In genomic region chr20:64049060-64049886, GRCh38 we compare ENCODE assay signal across 8 cellular contexts. TPM values are rescaled to one million over a fixed set of nuclear protein-coding genes. Genes with fewer than 3 reads are reported as not detected.
DNase-seq lines count a peak whose midpoint lies in the region; ATAC-seq and TF ChIP-seq lines count a peak whose summit lies in the region.

Gene SOX18 (minus strand): TSS chr20:64049639. CDS start chr20:64049516, 123 bp downstream.

- no peaks in the 10 kb centered on the region for H3K9me3 Mint-ChIP-seq in naive B cell

- peak; percentile 23 for TF ChIP-seq CTCF in GM06990 (IDR thresholded peaks at IDR 0.05; ENCODE audit: insufficient read depth, low read length, poor library complexity, severe bottlenecking)

- no peaks in the 10 kb centered on the region for H3K36me3 Mint-ChIP-seq in naive B cell

- no peak within 1 kb of the TSS for H3K4me3 ChIP-seq in GM06990 (replicated peaks; ENCODE audit: low read depth, low read length)

- H3K27me3 ChIP-seq in GM06990 (replicated peaks; ENCODE audit: control insufficient read depth, insufficient read depth, low read length), result no peaks in the 10 kb centered on the region; the same call in 1 of the 2 replicates

- no peaks in the 10 kb centered on the region for H3K36me3 ChIP-seq in GM06990 (ENCODE audit: control insufficient read depth, insufficient read depth, low read length)

- no peak within 1 kb of the TSS for H3K27ac Mint-ChIP-seq in naive B cell

- ATAC-seq in naive B cell (ENCODE audit: low read depth in 2 of 2), result peak; percentile 59 to 67
- ATAC-seq in HG02970 (IDR thresholded peaks at IDR 0.05; ENCODE audit: low FRiP score, unreplicated experiment), result no peak
- no peak for ATAC-seq in GM19455 (IDR thresholded peaks at IDR 0.05; ENCODE audit: unreplicated experiment)
- no peak for ATAC-seq in HG02610 (IDR thresholded peaks at IDR 0.05; ENCODE audit: unreplicated experiment)

- peaks cover 7 to 14% (median 9%) of the 10 kb centered on the region in 3 donors for H3K4me1 Mint-ChIP-seq in naive B cell

- peaks cover 24 to 78% (median 68%) of the 10 kb centered on the region in 3 donors for H3K27me3 Mint-ChIP-seq in naive B cell

- peak within 1 kb of the TSS in 7 of 8 donors; percentile 35 to 75 (median 64) for H3K4me3 Mint-ChIP-seq in naive B cell

- DNase-seq in GM06990 (ENCODE audit: extremely low read depth, insufficient read length), result no peak
- peak; percentile 59 for DNase-seq in OCI-M1 (lab: John Stamatoyannopoulos, UW)
- DNase-seq in dermis blood vessel endothelial cell, result peak; percentile 81
- DNase-seq in naive B cell, result no peak
- no peak for DNase-seq in GDM1 (lab: John Stamatoyannopoulos, UW)

RNA-seq across cellular contexts. Expression of gene SOX18, which starts in this region (rescaled TPM):
- total RNA-seq in dermis blood vessel endothelial cell, result 82.5 and 123 TPM in 2 replicates
- polyA plus RNA-seq in naive B cell (ENCODE audit: low read depth in 6 of 6), result not detected

Comparison
In these comparisons a context has a peak if more than half of its experiments do, and no peak if none do; other contexts are left out.
1. Peak in ATAC-seq in naive B cell; RNA of the gene not detected or under 1 TPM.
2. DNase-seq: peak in OCI-M1 (single experiment) and dermis blood vessel endothelial cell (single experiment); none in GM06990 (single experiment), naive B cell (single experiment) and GDM1 (single experiment).